Comparison of ENCODE assay signal across 8 cellular contexts in genomic region chr5:1167728-1168709, GRCh38. TPM values are rescaled to one million over a fixed set of nuclear protein-coding genes. Genes with fewer than 3 reads are reported as not detected.
A peak's percentile ranks its signal among the peaks of the same experiment; 100 is the strongest.
DNase-seq lines count a peak whose midpoint lies in the region; ATAC-seq and TF ChIP-seq lines count a peak whose summit lies in the region.

No MANE protein-coding gene starts in this region.

- H3K4me3 ChIP-seq in Loucy (ENCODE audit: low read length, poor library complexity, severe bottlenecking) (peak overlapping the region; percentile 68), parathyroid adenoma (ENCODE audit: low read depth, low read length) (no peak overlapping the region), upper lobe of right lung (no peak overlapping the region)

- H3K9me2 ChIP-seq in Loucy (replicated peaks; ENCODE audit: low read depth, low read length), result no peaks in the 10 kb centered on the region

- peaks cover 39% of the 10 kb centered on the region for H3K4me1 ChIP-seq in Loucy (ENCODE audit: insufficient read depth, low read length, poor library complexity, severe bottlenecking)
- peaks cover 8% of the 10 kb centered on the region for H3K4me1 ChIP-seq in parathyroid adenoma
- H3K4me1 ChIP-seq in upper lobe of right lung, result peaks cover 4% of the 10 kb centered on the region

- DNase-seq in D341Med (ENCODE audit: low spot score), result peak; percentile 79
- DNase-seq in SK-N-DZ (ENCODE audit: low spot score), result peak; percentile 58
- peak; percentile 64 for DNase-seq in activated naive CD4-positive, alpha-beta T cell treated with anti-CD3 and anti-CD28 coated beads, Interleukin-2, amount 50 U/mL, for 16 hours
- peak; percentile 70 for DNase-seq in glomerular visceral epithelial cell (ENCODE audit: extremely low spot score)
- peak; percentile 79 for DNase-seq in upper lobe of right lung

- H3K4me2 ChIP-seq in Loucy (ENCODE audit: low read depth, low read length, poor library complexity, severe bottlenecking), result peak overlapping the region; percentile 79
- H3K4me2 ChIP-seq in parathyroid adenoma (ENCODE audit: low read length), result no peak overlapping the region

- H3K27ac ChIP-seq in parathyroid adenoma, result peak overlapping the region; percentile 3
- no peak overlapping the region for H3K27ac ChIP-seq in upper lobe of right lung

- no peaks in the 10 kb centered on the region for H3K9me3 ChIP-seq in Loucy (ENCODE audit: insufficient read depth, low read depth, low read length)
- no peaks in the 10 kb centered on the region for H3K9me3 ChIP-seq in parathyroid adenoma (ENCODE audit: control insufficient read depth, low read length)
- H3K9me3 ChIP-seq in upper lobe of right lung, result no peaks in the 10 kb centered on the region

- H3K36me3 ChIP-seq in Loucy (ENCODE audit: insufficient read depth, low read length) (no peaks in the 10 kb centered on the region), parathyroid adenoma (ENCODE audit: control insufficient read depth, insufficient read depth, low read length) (no peaks in the 10 kb centered on the region), upper lobe of right lung (no peaks in the 10 kb centered on the region)

- H3K27me3 ChIP-seq in Loucy (ENCODE audit: insufficient read depth, low read length, poor library complexity, severe bottlenecking) (no peaks in the 10 kb centered on the region), parathyroid adenoma (ENCODE audit: control insufficient read depth, insufficient read depth, low read length) (peaks cover 3% of the 10 kb centered on the region), upper lobe of right lung (no peaks in the 10 kb centered on the region)

- intact Hi-C loops in upper lobe of right lung (cut with DNase I), result no loop called here

- no peaks in the 10 kb centered on the region for H3F3A ChIP-seq in Loucy (ENCODE audit: low read depth)

- peak; percentile 63 for ATAC-seq in GM21737 (IDR thresholded peaks at IDR 0.05; ENCODE audit: unreplicated experiment)
- peak; percentile 85 for ATAC-seq in upper lobe of right lung

- peak; percentile 72 for TF ChIP-seq CTCF in Loucy (conservative IDR thresholded peaks at IDR 0.05; ENCODE audit: low read length)
- TF ChIP-seq CTCF in parathyroid adenoma (IDR thresholded peaks at IDR 0.05), result peak; percentile 70
- TF ChIP-seq CTCF in upper lobe of right lung (IDR thresholded peaks at IDR 0.05), result peak; percentile 71

- H3K79me2 ChIP-seq in Loucy (ENCODE audit: insufficient read depth, low read length) (peaks cover 43% of the 10 kb centered on the region), parathyroid adenoma (no peaks in the 10 kb centered on the region)

- peak overlapping the region; percentile 47 for H3K9ac ChIP-seq in Loucy (ENCODE audit: low read depth, low read length, poor library complexity, severe bottlenecking)
- H3K9ac ChIP-seq in parathyroid adenoma, result no peak overlapping the region

- no peaks in the 10 kb centered on the region for H4K20me1 ChIP-seq in Loucy (ENCODE audit: insufficient read depth, low read length, poor library complexity, severe bottlenecking)

- no peak overlapping the region for H2AFZ ChIP-seq in Loucy (ENCODE audit: low read length)
- peak overlapping the region; percentile 0 for H2AFZ ChIP-seq in parathyroid adenoma

RNA-seq across cellular contexts. Expression of gene SLC6A19, which starts 33.4 kb away (rescaled TPM):
- not detected in 2 replicates for polyA plus RNA-seq in SK-N-DZ (2014; cell fraction: cytosol; rRNA removed)
- not detected in 2 replicates for polyA plus RNA-seq in SK-N-DZ (2014; cell fraction: nucleus; rRNA removed)
- not detected for total RNA-seq in upper lobe of right lung

RNA-seq across cellular contexts. Expression of gene SLC12A7, which starts 56.2 kb away (rescaled TPM):
- polyA plus RNA-seq in SK-N-DZ (2014; cell fraction: cytosol; rRNA removed), result 0.28 and 0.56 TPM in 2 replicates
- polyA plus RNA-seq in SK-N-DZ (2014; cell fraction: nucleus; rRNA removed), result 0.99 and 6.8 TPM in 2 replicates
- 49.6 TPM for total RNA-seq in upper lobe of right lung

RNA-seq across cellular contexts. Expression of gene SLC6A18, which starts 57.2 kb away (rescaled TPM):
- polyA plus RNA-seq in SK-N-DZ (2014; cell fraction: cytosol; rRNA removed), result not detected in 2 replicates
- not detected in 2 replicates for polyA plus RNA-seq in SK-N-DZ (2014; cell fraction: nucleus; rRNA removed)
- not detected for total RNA-seq in upper lobe of right lung
